ENCODE assay signal across 29 cellular contexts in the genomic region with DNA sequence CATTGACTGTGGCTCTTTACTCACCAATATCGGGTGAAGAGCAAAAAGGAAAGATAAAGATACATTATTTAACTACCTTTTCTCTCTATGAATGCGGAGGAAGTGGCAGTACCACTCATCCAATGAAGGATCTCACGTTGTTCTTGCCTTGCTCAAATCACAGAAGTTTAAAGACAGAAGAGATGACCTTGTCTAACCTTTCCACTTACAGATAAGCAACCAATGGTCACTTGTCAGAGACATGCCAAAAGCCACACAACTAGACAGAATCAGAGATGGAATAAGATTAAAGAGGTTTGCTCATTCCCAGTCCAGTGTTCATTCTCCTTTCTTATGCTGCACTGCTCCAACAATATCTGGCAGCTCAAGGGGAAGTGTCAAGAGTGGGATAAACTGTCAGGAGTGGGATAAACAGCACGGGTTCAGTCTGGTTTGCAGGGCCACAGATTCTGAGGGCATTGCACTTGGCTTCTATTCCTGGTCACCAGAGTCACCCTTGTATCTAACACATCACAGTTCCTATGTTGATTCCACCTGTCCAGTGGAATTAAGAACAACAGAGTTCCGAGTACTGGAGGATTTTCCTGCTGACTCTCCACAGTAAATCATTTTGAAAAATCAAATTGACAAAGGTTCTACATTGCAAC. TPM values are rescaled to one million over a fixed set of nuclear protein-coding genes. Genes with fewer than 3 reads are reported as not detected.
DNase-seq lines count a peak whose midpoint lies in the region; ATAC-seq, FAIRE-seq and TF ChIP-seq lines count a peak whose summit lies in the region.
"Had no signal": no experiment of that assay in that cellular context is flagged by ENCODE, and none has a peak within 500 bp of the region (broad histone marks: within the 10 kb centered on the region; RNA-seq: fewer than 3 reads in every experiment).

No MANE protein-coding gene starts in this region.

- no peaks in the 10 kb centered on the region for H3K27me3 Mint-ChIP-seq in chondrocyte (ENCODE audit: low read depth)
- no peaks in the 10 kb centered on the region for H3K27me3 Mint-ChIP-seq in naive thymus-derived CD8-positive, alpha-beta T cell
- H3K27me3 Mint-ChIP-seq: activated CD8-positive, alpha-beta memory T cell treated with anti-CD3 and anti-CD28 coated beads, Interleukin-2, amount 10 ng/mL, durations not matched to agents 7 days and 5 days; type B pancreatic cell had no signal

- H3K4me1 Mint-ChIP-seq in chondrocyte (ENCODE audit: low read depth): peaks cover 22% of the 10 kb centered on the region
- H3K4me1 Mint-ChIP-seq in naive thymus-derived CD8-positive, alpha-beta T cell: peaks cover 24 to 76% (median 62%) of the 10 kb centered on the region in 4 donors
- H3K4me1 Mint-ChIP-seq: H9 had no signal

- peak overlapping the region; percentile 1 for H3K27ac Mint-ChIP-seq in chondrocyte (ENCODE audit: unreplicated experiment)
- peak overlapping the region in 7 of 10 donors; percentile 5 to 54 (median 21) for H3K27ac Mint-ChIP-seq in naive thymus-derived CD8-positive, alpha-beta T cell
- H3K27ac Mint-ChIP-seq: activated CD8-positive, alpha-beta memory T cell treated with anti-CD3 and anti-CD28 coated beads, Interleukin-2, amount 10 ng/mL, durations not matched to agents 7 days and 5 days; H9; type B pancreatic cell had no signal

- peak; percentile 49 for ATAC-seq in Right ventricle myocardium superior (ENCODE audit: poor library complexity)
- no peak for ATAC-seq in naive thymus-derived CD8-positive, alpha-beta T cell
- ATAC-seq: activated CD8-positive, alpha-beta memory T cell treated with anti-CD3 and anti-CD28 coated beads, Interleukin-2, amount 10 ng/mL, durations not matched to agents 7 days and 5 days had no signal

- TF ChIP-seq CTCF in left ventricle myocardium inferior (IDR thresholded peaks at IDR 0.05; ENCODE audit: borderline replicate concordance): no peak
- TF ChIP-seq CTCF in chondrocyte (IDR thresholded peaks at IDR 0.05): no peak

- peaks cover 4% of the 10 kb centered on the region for H3K9me3 ChIP-seq in left ventricle myocardium inferior (replicated peaks)

- H3K4me3 ChIP-seq in left ventricle myocardium inferior: no peak overlapping the region
- H3K4me3 ChIP-seq: PC-9 had no signal

- no peak overlapping the region for H3K4me3 Mint-ChIP-seq in chondrocyte (ENCODE audit: unreplicated experiment)
- H3K4me3 Mint-ChIP-seq in naive thymus-derived CD8-positive, alpha-beta T cell: peak overlapping the region in 2 of 10 donors; percentile 5 to 20
- H3K4me3 Mint-ChIP-seq: activated CD8-positive, alpha-beta memory T cell treated with anti-CD3 and anti-CD28 coated beads, Interleukin-2, amount 10 ng/mL, durations not matched to agents 7 days and 5 days; H9; type B pancreatic cell had no signal

- H3K27ac ChIP-seq in left ventricle myocardium inferior (replicated peaks): no peak overlapping the region
- H3K27ac ChIP-seq: PC-9, WERI-Rb-1 had no signal

- H3K4me1 ChIP-seq in left ventricle myocardium inferior: peaks cover 65% of the 10 kb centered on the region

- POLR2A ChIA-PET in naive thymus-derived CD8-positive, alpha-beta T cell (lab: Charles Lee): no interaction called here

- H3K36me3 Mint-ChIP-seq in chondrocyte (ENCODE audit: low read depth): peaks cover 2% of the 10 kb centered on the region
- H3K36me3 Mint-ChIP-seq in naive thymus-derived CD8-positive, alpha-beta T cell: peaks cover 0 to 11% (median 6%) of the 10 kb centered on the region in 3 donors

- intact Hi-C loops in Right ventricle myocardium superior (cut with DNase I) (no loop called here), left ventricle myocardium inferior (cut with micrococcal nuclease) (no loop called here)

- peaks cover 3% of the 10 kb centered on the region for H3K9me3 Mint-ChIP-seq in chondrocyte (ENCODE audit: low read depth)
- peaks cover 0 to 2% (median 0%) of the 10 kb centered on the region in 9 donors for H3K9me3 Mint-ChIP-seq in naive thymus-derived CD8-positive, alpha-beta T cell
- H3K9me3 Mint-ChIP-seq: type B pancreatic cell had no signal

- H3K27me3 ChIP-seq in left ventricle myocardium inferior (ENCODE audit: low read depth): no peaks in the 10 kb centered on the region

- peak; percentile 54 for FAIRE-seq in GM19239 (lab: Jason Lieb, UNC)
- FAIRE-seq: A204.1, colon had no signal

- DNase-seq in Right ventricle myocardium superior (no peak), left ventricle myocardium inferior (no peak), GM19239 (ENCODE audit: insufficient read length, low spot score) (no peak), chondrocyte (ENCODE audit: low spot score) (no peak), HuH-7.5 (ENCODE audit: low spot score) (no peak), HuH-7 (ENCODE audit: low spot score) (no peak), NOMO-1 treated with DMSO at 0.1 percent for 48 hours (lab: John Stamatoyannopoulos, UW; ENCODE audit: unreplicated experiment) (no peak)
- DNase-seq in naive thymus-derived CD8-positive, alpha-beta T cell: no peak
- DNase-seq: activated CD4-positive, alpha-beta T cell treated with anti-CD3 and anti-CD28 coated beads, Interleukin-2, amount 50 U/mL, for 1 hour; activated CD8-positive, alpha-beta memory T cell treated with anti-CD3 and anti-CD28 coated beads, Interleukin-2, amount 10 ng/mL, durations not matched to agents 7 days and 5 days; activated naive CD4-positive, alpha-beta T cell treated with anti-CD3 and anti-CD28 coated beads, Interleukin-2, amount 50 U/mL, for 16 hours; amygdala; effector CD8-positive, alpha-beta T cell; GDM1; H9; head of caudate nucleus; mesenchymal stem cell; NCI-H1436; NCI-H510A treated with DMSO at 0.1 percent for 48 hours; PC-9; SHP77 treated with DMSO at 0.1 percent for 48 hours; stimulated activated CD4-positive, alpha-beta T cell treated with anti-CD3 and anti-CD28 coated beads, Interleukin-4, amount 100 ng/mL, for 1 hour; T1000; WERI-Rb-1 had no signal

- no peaks in the 10 kb centered on the region for H3K36me3 ChIP-seq in left ventricle myocardium inferior
- H3K36me3 ChIP-seq: WERI-Rb-1 had no signal

RNA-seq across cellular contexts. Expression of a gene that starts 6.7 kb away (rescaled TPM):
- 32.8 TPM for total RNA-seq in Right ventricle myocardium superior
- 32.9 TPM for total RNA-seq in left ventricle myocardium inferior
- total RNA-seq in chondrocyte: 46.0 to 53.0 TPM (median 49.2 TPM) in 3 replicates
- total RNA-seq in naive thymus-derived CD8-positive, alpha-beta T cell: 100 to 1,000 TPM; 103 to 109 TPM
- polyA plus RNA-seq in naive thymus-derived CD8-positive, alpha-beta T cell: 10 to 100 TPM; 11.1 to 17.6 (median 13.3) TPM

RNA-seq across cellular contexts. Expression of a gene that starts 13.2 kb away (rescaled TPM):
- total RNA-seq in Right ventricle myocardium superior (not detected), left ventricle myocardium inferior (not detected), chondrocyte (0.10 TPM in 1 of 3 replicates, not detected in the others)
- not detected for total RNA-seq in naive thymus-derived CD8-positive, alpha-beta T cell
- polyA plus RNA-seq in naive thymus-derived CD8-positive, alpha-beta T cell: not detected
- total RNA-seq: H9, osteoblast, subcutaneous adipose tissue had no signal
